In the genomic region with DNA sequence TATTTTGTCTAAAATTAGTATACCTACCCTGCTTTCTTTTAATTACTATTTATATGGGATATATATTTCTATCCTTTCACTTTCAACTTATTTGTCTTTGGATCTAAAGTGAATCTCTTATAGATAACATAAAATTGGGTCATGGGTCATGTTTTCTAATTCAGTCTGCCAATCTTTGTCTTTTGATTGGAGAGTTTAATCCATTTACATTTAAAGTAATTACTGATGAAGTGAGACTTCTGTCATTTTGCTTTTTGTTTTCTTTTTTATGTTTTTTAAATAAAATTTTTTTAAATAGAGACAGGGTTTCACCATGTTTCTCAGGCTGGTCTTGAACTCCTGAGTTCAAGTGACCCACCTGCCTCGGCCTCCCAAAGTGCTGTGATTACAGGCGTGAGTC, we compare ENCODE assay signal across 27 cellular contexts. TPM values are rescaled to one million over a fixed set of nuclear protein-coding genes. Genes with fewer than 3 reads are reported as not detected.
DNase-seq lines count a peak whose midpoint lies in the region; ATAC-seq, FAIRE-seq and TF ChIP-seq lines count a peak whose summit lies in the region.
"Had no signal": no experiment of that assay in that cellular context is flagged by ENCODE, and none has a peak within 500 bp of the region (broad histone marks: within the 10 kb centered on the region; RNA-seq: fewer than 3 reads in every experiment).

No MANE protein-coding gene starts in this region.

- TF ChIP-seq RAD21 in K562 (CRISPR knock-in tag; conservative IDR thresholded peaks at IDR 0.05 in 1 of 2, IDR thresholded peaks at IDR 0.05 in 1 of 2): no peak
- TF ChIP-seq RAD21 in HepG2 (CRISPR knock-in tag; IDR thresholded peaks at IDR 0.05): no peak

- no peaks in the 10 kb centered on the region for H3K36me3 ChIP-seq in K562 (ENCODE audit: control insufficient read depth, insufficient read depth, low read length)
- no peaks in the 10 kb centered on the region for H3K36me3 ChIP-seq in HepG2 (replicated peaks in 1 of 2; ENCODE audit: control insufficient read depth in 1 of 2, insufficient read depth in 2 of 2, low read length in 2 of 2)
- H3K36me3 ChIP-seq in spleen: no peaks in the 10 kb centered on the region
- H3K36me3 ChIP-seq: BE2C, BLaER1 had no signal

- no TSS peak for BruUV-seq in K562 (replicated peaks; lab: Mats Ljungman, UMichigan)
- no TSS peak for BruUV-seq in HepG2 (replicated peaks; lab: Mats Ljungman, UMichigan)

- FAIRE-seq in K562 (lab: Jason Lieb, UNC): no peak
- peak; percentile 8 for FAIRE-seq in frontal cortex (lab: Jason Lieb, UNC)
- FAIRE-seq in HepG2 (lab: Jason Lieb, UNC): no peak
- FAIRE-seq: A204.1, GM12892, GM18507 had no signal

- H3K9me1 ChIP-seq in K562 (ENCODE audit: control insufficient read depth, insufficient read depth, low read length): no peaks in the 10 kb centered on the region

- CTCF ChIA-PET in K562 (lab: Yijun Ruan, JAX; ENCODE audit: low intra/inter-chr PET ratio): no interaction called here
- CTCF ChIA-PET in HepG2 (lab: Yijun Ruan, JAX; ENCODE audit: low intra/inter-chr PET ratio, low total read pairs): no interaction called here

- ATAC-seq in K562 (no peak), HepG2 (no peak)
- ATAC-seq: GM12878 had no signal

- H3K27me3 ChIP-seq in K562 (ENCODE audit: control insufficient read depth in 2 of 2, insufficient read depth in 2 of 2, low read length in 2 of 2): peaks cover 0 to 2% of the 10 kb centered on the region in 2 experiments; a peak in 3 of 5 replicates
- peaks cover 0 to 13% of the 10 kb centered on the region in 2 experiments; a peak in 1 of 5 replicates for H3K27me3 ChIP-seq in HepG2 (ENCODE audit: control insufficient read depth in 1 of 2, insufficient read depth in 2 of 2, low read length in 2 of 2)
- no peaks in the 10 kb centered on the region for H3K27me3 ChIP-seq in spleen (replicated peaks in 1 of 7)
- H3K27me3 ChIP-seq: BE2C, BLaER1 had no signal

- H3K27ac ChIP-seq in K562 (ENCODE audit: extremely low read depth, low read depth, low read length): no peak overlapping the region
- no peak overlapping the region for H3K27ac ChIP-seq in HepG2 (ENCODE audit: extremely low read length, insufficient read depth, low read length)
- no peak overlapping the region for H3K27ac ChIP-seq in spleen
- H3K27ac ChIP-seq: BLaER1 had no signal

- H3K4me2 ChIP-seq in K562 (ENCODE audit: insufficient read depth, low read length): no peak overlapping the region
- H3K4me2 ChIP-seq in HepG2 (ENCODE audit: low read depth, low read length): no peak overlapping the region
- H3K4me2 ChIP-seq: BLaER1 had no signal

- in situ Hi-C loops in K562 (cut with MboI): loop anchor here (10.0 kb wide), 1 partner anchor 869 kb away; no protein-coding TSS in a partner anchor
- in situ Hi-C loops in HepG2 (cut with HindIII; ENCODE audit: extremely low pct_ligation_motif_present, low pct_unique_long_range_greater_than_20kb): no loop called here

- no peak for DNase-seq in K562 (ENCODE audit: extremely low read depth in 1 of 4, low spot score in 3 of 4)
- DNase-seq in frontal cortex (ENCODE audit: low spot score in 2 of 2): no peak
- DNase-seq in HepG2 (ENCODE audit: low spot score): no peak
- no peak for DNase-seq in spleen
- DNase-seq in stimulated activated CD4-positive, alpha-beta T cell treated with anti-CD3 and anti-CD28 coated beads, Interleukin-15, amount 100 ng/mL, for 24 hours: no peak
- DNase-seq: 8988T; ACHN; BE2C; C1 segment of cervical spinal cord; CD4-positive, alpha-beta memory T cell; CD4-positive, CD25-positive, alpha-beta regulatory T cell; CD8-positive, alpha-beta memory T cell; COR-L47; DMS 273 treated with DMSO at 0.1 percent for 48 hours; DMS153; DMS53; DMS79; DND-41; EL; GDM1 had no signal

- H3K9me3 ChIP-seq in K562 (replicated peaks; ENCODE audit: control insufficient read depth, insufficient read depth, low read depth, low read length) (no peaks in the 10 kb centered on the region), HepG2 (ENCODE audit: low read length) (no peaks in the 10 kb centered on the region), spleen (peaks cover 0 to 34% (median 15%) of the 10 kb centered on the region in 8 donors)
- H3K9me3 ChIP-seq: BE2C had no signal

- H3K9ac ChIP-seq in K562 (ENCODE audit: insufficient read depth in 1 of 2, low read depth in 2 of 2, low read length in 2 of 2) (no peak overlapping the region), HepG2 (ENCODE audit: insufficient read depth, low read depth, low read length) (no peak overlapping the region)
- H3K9ac ChIP-seq: BLaER1 had no signal

- TF ChIP-seq EP300 in K562 (IDR thresholded peaks at IDR 0.05; ENCODE audit: low read length) (no peak), HepG2 (IDR thresholded peaks at IDR 0.05; ENCODE audit: low read depth in 2 of 2, low read length in 2 of 2) (no peak), HepG2 (CRISPR knock-in tag; IDR thresholded peaks at IDR 0.05; ENCODE audit: borderline replicate concordance) (no peak)

- H3K4me3 ChIP-seq in K562: no peak overlapping the region
- no peak overlapping the region for H3K4me3 ChIP-seq in HepG2 (replicated peaks in 1 of 3; ENCODE audit: insufficient read depth in 1 of 3, low read depth in 2 of 3, low read length in 3 of 3)
- no peak overlapping the region for H3K4me3 ChIP-seq in spleen
- H3K4me3 ChIP-seq: BLaER1, GM12878 had no signal

- intact Hi-C loops in K562 (cut with micrococcal nuclease) (no loop called here), HepG2 (cut with micrococcal nuclease; ENCODE audit: unreplicated experiment) (no loop called here), spleen (cut with DNase I; ENCODE audit: low total_unique reads) (no loop called here)

- H2AFZ ChIP-seq in K562 (ENCODE audit: low read depth, low read length) (no peak overlapping the region), HepG2 (ENCODE audit: low read length) (no peak overlapping the region)

- POLR2A ChIA-PET in K562 (lab: Yijun Ruan, JAX): no interaction called here
- POLR2A ChIA-PET in HepG2 (lab: Yijun Ruan, JAX): no interaction called here

- WGBS in K562 (ENCODE audit: insufficient coverage, low coverage, missing lambda C conversion rate): 12% methylated on average over 2 of the region's 2 CpGs
- WGBS in HepG2 (ENCODE audit: low lambda C conversion rate): 3% methylated on average over 2 of the region's 2 CpGs
- 87 to 100% (median 95%) methylated on average over 2 of the region's 2 CpGs for WGBS in spleen, 5 donors

- TF ChIP-seq CTCF in K562 (IDR thresholded peaks at IDR 0.05 in 2 of 3, conservative IDR thresholded peaks at IDR 0.05 in 1 of 3; ENCODE audit: insufficient read depth in 2 of 3, low read depth in 1 of 3, low read length in 3 of 3) (no peak), HepG2 (CRISPR knock-in tag; IDR thresholded peaks at IDR 0.05) (no peak), spleen (IDR thresholded peaks at IDR 0.05 in 8 of 11, conservative IDR thresholded peaks at IDR 0.05 in 3 of 11) (no peak)

- H4K20me1 ChIP-seq in K562 (replicated peaks; ENCODE audit: control insufficient read depth, insufficient read depth, low read length) (no peaks in the 10 kb centered on the region), HepG2 (ENCODE audit: insufficient read depth, low read length) (no peaks in the 10 kb centered on the region)
- H4K20me1 ChIP-seq: BLaER1 had no signal

- no peak for TF ChIP-seq POLR2A in K562 (conservative IDR thresholded peaks at IDR 0.05)
- no peak for TF ChIP-seq POLR2A in HepG2 (IDR thresholded peaks at IDR 0.05; ENCODE audit: insufficient read depth in 1 of 2, low read depth in 2 of 2, low read length in 2 of 2)
- no peak for TF ChIP-seq POLR2A in spleen (IDR thresholded peaks at IDR 0.05)

- H3K79me2 ChIP-seq in K562 (ENCODE audit: control insufficient read depth, insufficient read depth, low read length) (no peaks in the 10 kb centered on the region), HepG2 (ENCODE audit: insufficient read depth, low read length) (no peaks in the 10 kb centered on the region)

- no peaks in the 10 kb centered on the region for H3K4me1 ChIP-seq in K562 (replicated peaks in 1 of 2; ENCODE audit: control insufficient read depth in 2 of 2, insufficient read depth in 2 of 2, low read length in 2 of 2)
- no peaks in the 10 kb centered on the region for H3K4me1 ChIP-seq in HepG2 (ENCODE audit: insufficient read depth, low read length)
- H3K4me1 ChIP-seq in spleen: no peaks in the 10 kb centered on the region

RNA-seq across cellular contexts. Expression of gene PRDM1, which starts 50.5 kb away (rescaled TPM):
- total RNA-seq in K562 (2011; cell fraction: chromatin; rRNA removed; ENCODE audit: low replicate concordance): 1.9 and 4.4 TPM in 2 replicates
- total RNA-seq in K562 (2011; cell fraction: nucleolus; rRNA removed): 1.1 and 1.3 TPM in 2 replicates
- total RNA-seq in K562 (2011; cell fraction: nucleoplasm; rRNA removed): 0.95 and 1.1 TPM in 2 replicates
- total RNA-seq in K562 (2014; rRNA removed): 0.27 and 0.29 TPM in 2 replicates
- 0.40 and 0.61 TPM in 2 replicates for total RNA-seq in K562 (2014; rRNA removed; fragmentation: Illumina TruSeq; extraction: Trizol)
- 0.19 and 0.47 TPM in 2 replicates for total RNA-seq in K562 (2015; rRNA removed; fragmentation: Illumina TruSeq; extraction: Trizol)
- 0.67 and 0.86 TPM in 2 replicates for total RNA-seq in K562 (2021)
- 0.18 and 0.21 TPM in 2 replicates for polyA plus RNA-seq in K562 (2011; rRNA removed)
- polyA plus RNA-seq in K562 (2011; cell fraction: cytosol; rRNA removed): 0.07 and 0.36 TPM in 2 replicates
- 0.11 and 1.1 TPM in 2 replicates for polyA plus RNA-seq in K562 (2011; cell fraction: nucleus; rRNA removed)
- polyA plus RNA-seq in K562 (2012): 0.89 and 1.1 TPM in 2 replicates
- polyA plus RNA-seq in K562 (2014; fragmentation: Illumina TruSeq; extraction: Trizol): 0.89 and 1.4 TPM in 2 replicates
- under 1 TPM; 0.20 to 0.21 TPM for polyA plus RNA-seq in K562 (2014; fragmentation: Nextera tagmentation; extraction: Ambion mirVana)
- polyA plus RNA-seq in K562 (2014; rRNA removed): 0.09 and 0.13 TPM in 2 replicates
- 0.18 and 0.98 TPM in 2 replicates for polyA minus RNA-seq in K562 (2011; rRNA and poly(A)+ RNA removed)
- polyA minus RNA-seq in K562 (2011; cell fraction: cytosol; rRNA and poly(A)+ RNA removed): 1.1 and 1.6 TPM in 2 replicates
- 0.94 and 1.00 TPM in 2 replicates for polyA minus RNA-seq in K562 (2011; cell fraction: nucleus; rRNA and poly(A)+ RNA removed)
- total RNA-seq in frontal cortex: 1.6 TPM
- not detected in 2 replicates for total RNA-seq in HepG2 (2016; rRNA removed; fragmentation: Illumina TruSeq; extraction: Trizol)
- not detected in 2 replicates for total RNA-seq in HepG2 (2016; cell fraction: cytosol; rRNA removed; fragmentation: Illumina TruSeq; extraction: Trizol; ENCODE audit: low read depth)
- not detected in 2 replicates for total RNA-seq in HepG2 (2016; cell fraction: insoluble cytoplasmic fraction; rRNA removed; fragmentation: Illumina TruSeq; extraction: Trizol)
- not detected in 2 replicates for total RNA-seq in HepG2 (2016; cell fraction: membrane; rRNA removed; fragmentation: Illumina TruSeq; extraction: Trizol)
- total RNA-seq in HepG2 (2016; cell fraction: nucleus; rRNA removed; fragmentation: Illumina TruSeq; extraction: Trizol): not detected in 2 replicates
- 0.03 and 0.13 TPM in 2 replicates for polyA plus RNA-seq in HepG2 (2011; rRNA removed)
- polyA plus RNA-seq in HepG2 (2011; cell fraction: cytosol; rRNA removed): not detected in 2 replicates
- not detected in 2 replicates for polyA plus RNA-seq in HepG2 (2011; cell fraction: nucleus; rRNA removed)
- 0.20 TPM in 1 of 2 replicates, not detected in the other for polyA plus RNA-seq in HepG2 (2012)
- not detected in 2 replicates for polyA plus RNA-seq in HepG2 (2016; cell fraction: cytosol; fragmentation: Illumina TruSeq; extraction: Trizol; ENCODE audit: low read depth)
- polyA plus RNA-seq in HepG2 (2016; cell fraction: insoluble cytoplasmic fraction; fragmentation: Illumina TruSeq; extraction: Trizol; ENCODE audit: low read depth): not detected in 2 replicates
- polyA plus RNA-seq in HepG2 (2016; cell fraction: membrane; fragmentation: Illumina TruSeq; extraction: Trizol; ENCODE audit: low read depth): not detected in 2 replicates
- polyA plus RNA-seq in HepG2 (2016; cell fraction: nucleus; fragmentation: Illumina TruSeq; extraction: Trizol; ENCODE audit: insufficient read depth, low read depth): not detected in 2 replicates
- 4.0 TPM in 1 of 2 replicates, not detected in the other for polyA minus RNA-seq in HepG2 (2011; rRNA and poly(A)+ RNA removed; ENCODE audit: low replicate concordance)
- polyA minus RNA-seq in HepG2 (2011; cell fraction: cytosol; rRNA and poly(A)+ RNA removed): not detected in 2 replicates
- polyA minus RNA-seq in HepG2 (2011; cell fraction: nucleus; rRNA and poly(A)+ RNA removed): not detected in 2 replicates
- 10 to 100 TPM; 35.7 to 63.7 (median 45.4) TPM for total RNA-seq in spleen
- 1 to 10 TPM; 2.2 to 3.7 (median 2.5) TPM for polyA plus RNA-seq in spleen
- total RNA-seq: A673, G401 had no signal

Comparison
In these comparisons a context has a peak if more than half of its experiments do, and no peak if none do; other contexts are left out.
1. RNA of gene PRDM1, which starts 50.5 kb away (total RNA-seq): 35.7 to 63.7 TPM in spleen; 1.6 TPM in frontal cortex (single experiment), 0.19 to 4.4 TPM in K562 and not detected in HepG2; every median in the first group is over 4 times any median in the second.